ENCODE assay signal across 14 cellular contexts in genomic region chr13:77222909-77223308, GRCh38.
"Had no signal": no experiment of that assay in that cellular context is flagged by ENCODE, and none has a peak within 500 bp of the region (broad histone marks: within the 10 kb centered on the region; RNA-seq: fewer than 3 reads in every experiment).

No MANE protein-coding gene starts in this region.

- H3K4me1 ChIP-seq: colonic mucosa, gastrocnemius medialis, heart right ventricle, sigmoid colon, upper lobe of right lung had no signal

- ATAC-seq: activated CD8-positive, alpha-beta memory T cell treated with anti-CD3 and anti-CD28 coated beads, Interleukin-2, amount 10 ng/mL, durations not matched to agents 7 days and 5 days; gastrocnemius medialis; heart right ventricle; upper lobe of right lung had no signal

- H3K9me3 ChIP-seq: colonic mucosa, gastrocnemius medialis, heart right ventricle, sigmoid colon, upper lobe of right lung had no signal

- DNase-seq: activated B cell treated with CpG ODN at 0.5 μM for 24 hours; activated CD4-positive, alpha-beta T cell treated with anti-CD3 and anti-CD28 coated beads, Interleukin-2, amount 50 U/mL, for 1 hour; activated CD8-positive, alpha-beta memory T cell treated with anti-CD3 and anti-CD28 coated beads, Interleukin-2, amount 10 ng/mL, durations not matched to agents 7 days and 5 days; activated naive CD4-positive, alpha-beta T cell; caudate nucleus; colonic mucosa; effector CD8-positive, alpha-beta T cell; gastrocnemius medialis; heart right ventricle; nephron progenitor cell; sigmoid colon; stimulated activated CD4-positive, alpha-beta T cell treated with anti-CD3 and anti-CD28 coated beads, Interleukin-2, amount 100 ng/mL, for 24 hours; stimulated activated naive CD4-positive, alpha-beta T cell treated with Interleukin-2 at 50 U/mL for 16 hours; upper lobe of right lung had no signal

- H3K4me3 ChIP-seq: colonic mucosa, gastrocnemius medialis, heart right ventricle, sigmoid colon, upper lobe of right lung had no signal

- H3K36me3 ChIP-seq: colonic mucosa had no signal
